Comparison of ENCODE assay signal across 13 cellular contexts in the genomic region with DNA sequence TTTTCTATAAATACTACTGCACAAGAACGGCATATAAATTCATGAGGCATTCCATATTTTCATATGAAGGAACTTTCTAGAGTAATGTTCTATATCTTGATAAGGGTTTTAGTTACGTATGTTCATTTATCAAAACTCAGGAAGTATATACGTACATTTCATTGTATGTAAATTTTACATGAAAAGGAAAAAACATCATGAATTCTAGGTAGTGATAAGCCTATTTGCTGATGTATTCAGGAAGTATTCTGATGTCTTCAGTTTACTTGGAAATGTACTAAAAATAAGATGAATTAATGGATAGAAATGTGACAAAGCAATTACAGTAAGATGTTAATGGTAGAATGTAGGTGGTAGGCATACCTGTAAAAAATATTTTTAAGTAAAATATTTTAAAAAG.
"Had no signal": no experiment of that assay in that cellular context is flagged by ENCODE, and none has a peak within 500 bp of the region (broad histone marks: within the 10 kb centered on the region; RNA-seq: fewer than 3 reads in every experiment).

No MANE protein-coding gene starts in this region.

- H3K4me3 ChIP-seq: tibial artery had no signal

- H3K36me3 ChIP-seq: tibial artery had no signal

- ATAC-seq: left ventricle myocardium superior; natural killer cell treated with Interleukin-12 subunit alpha and Interleukin-12 subunit beta and Interleukin-15 and Interleukin-18, amount 100 ng/mL, for 72 hours; stimulated activated effector memory CD8-positive, alpha-beta T cell treated with anti-CD3 and anti-CD28 coated beads, Interleukin-12 subunit alpha, Interleukin-12 subunit beta, amount 100 ng/mL, for 72 hours had no signal

- DNase-seq: activated CD4-positive, alpha-beta T cell treated with anti-CD3 and anti-CD28 coated beads, Interleukin-2, amount 10 ng/mL, durations not matched to agents 7 days and 5 days; activated gamma-delta T cell treated with Interleukin-2 at 50 U/mL for 16 hours; hippocampal formation; left ventricle myocardium superior; mesenchymal stem cell; nucleus accumbens; posterior cingulate gyrus; retina; stimulated activated CD4-positive, alpha-beta T cell treated with anti-CD3 and anti-CD28 coated beads, Interleukin-12 subunit alpha, Interleukin-12 subunit beta, amount 100 ng/mL, for 4 hours; tibial artery had no signal

- H3K27me3 ChIP-seq: tibial artery had no signal

- H3K9me3 ChIP-seq: tibial artery had no signal

- H3K27ac Mint-ChIP-seq: activated CD4-positive, alpha-beta T cell treated with anti-CD3 and anti-CD28 coated beads, Interleukin-2, amount 10 ng/mL, durations not matched to agents 7 days and 5 days; stimulated activated effector memory CD8-positive, alpha-beta T cell treated with anti-CD3 and anti-CD28 coated beads, Interleukin-12 subunit alpha, Interleukin-12 subunit beta, amount 100 ng/mL, for 72 hours; T-helper 1 cell treated with Interleukin-12 subunit alpha and Interleukin-12 subunit beta and Interleukin-4 antibody, amounts not matched to agents 30 μg/mL and 1 μg/mL, for 36 hours had no signal

- H3K27me3 Mint-ChIP-seq: activated CD4-positive, alpha-beta T cell treated with anti-CD3 and anti-CD28 coated beads, Interleukin-2, amount 10 ng/mL, durations not matched to agents 7 days and 5 days; natural killer cell treated with Interleukin-12 subunit alpha and Interleukin-12 subunit beta and Interleukin-15 and Interleukin-18, amount 100 ng/mL, for 72 hours had no signal

- H3K9me3 Mint-ChIP-seq: activated CD4-positive, alpha-beta T cell treated with anti-CD3 and anti-CD28 coated beads, Interleukin-2, amount 10 ng/mL, durations not matched to agents 7 days and 5 days; natural killer cell treated with Interleukin-12 subunit alpha and Interleukin-12 subunit beta and Interleukin-15 and Interleukin-18, amount 100 ng/mL, for 72 hours; stimulated activated effector memory CD8-positive, alpha-beta T cell treated with anti-CD3 and anti-CD28 coated beads, Interleukin-12 subunit alpha, Interleukin-12 subunit beta, amount 100 ng/mL, for 72 hours; T-helper 1 cell treated with Interleukin-12 subunit alpha and Interleukin-12 subunit beta and Interleukin-4 antibody, amounts not matched to agents 30 μg/mL and 1 μg/mL, for 36 hours had no signal

- H3K4me3 Mint-ChIP-seq: activated CD4-positive, alpha-beta T cell treated with anti-CD3 and anti-CD28 coated beads, Interleukin-2, amount 10 ng/mL, durations not matched to agents 7 days and 5 days; natural killer cell treated with Interleukin-12 subunit alpha and Interleukin-12 subunit beta and Interleukin-15 and Interleukin-18, amount 100 ng/mL, for 72 hours; stimulated activated effector memory CD8-positive, alpha-beta T cell treated with anti-CD3 and anti-CD28 coated beads, Interleukin-12 subunit alpha, Interleukin-12 subunit beta, amount 100 ng/mL, for 72 hours; T-helper 1 cell treated with Interleukin-12 subunit alpha and Interleukin-12 subunit beta and Interleukin-4 antibody, amounts not matched to agents 30 μg/mL and 1 μg/mL, for 36 hours had no signal

- H3K27ac ChIP-seq: tibial artery had no signal
